ENCODE assay signal across 24 cellular contexts in the genomic region with DNA sequence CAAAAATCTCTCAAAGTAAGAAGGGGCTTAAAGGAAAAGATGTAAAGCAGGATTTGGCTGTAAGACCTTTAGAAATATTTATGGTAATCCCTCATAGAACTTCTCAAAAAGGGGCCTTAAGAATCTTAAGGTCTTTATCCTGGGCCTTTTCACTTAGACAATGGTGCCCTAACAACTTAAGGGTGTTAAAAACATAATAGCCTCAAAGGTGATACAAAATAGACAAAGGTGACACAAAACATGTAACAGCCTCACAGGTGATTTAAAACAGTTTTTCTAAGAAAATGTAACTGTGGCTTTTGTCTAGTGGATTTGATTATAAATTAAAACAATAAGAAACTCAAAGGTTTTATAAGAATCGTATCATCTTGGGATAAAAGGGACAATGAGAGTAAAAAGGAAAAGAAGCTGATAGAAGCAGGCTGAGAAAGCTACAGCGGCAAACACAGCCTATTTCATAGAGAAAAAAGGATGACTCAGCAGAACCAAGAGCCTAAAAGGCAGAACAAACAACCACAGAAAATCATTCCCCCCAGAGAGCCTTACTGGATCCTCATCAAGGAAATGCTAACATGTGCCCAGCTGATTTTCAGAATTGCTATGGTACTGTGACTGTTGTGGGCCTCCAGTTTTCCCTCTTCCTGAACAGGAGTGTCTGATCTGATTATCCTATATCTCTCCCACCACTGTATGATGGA.
"Had no signal": no experiment of that assay in that cellular context is flagged by ENCODE, and none has a peak within 500 bp of the region (broad histone marks: within the 10 kb centered on the region; RNA-seq: fewer than 3 reads in every experiment).

No MANE protein-coding gene starts in this region.

- FAIRE-seq: endometrium, kidney had no signal

- H3K27me3 Mint-ChIP-seq: activated CD8-positive, alpha-beta T cell treated with anti-CD3 and anti-CD28 coated beads for 36 hours; activated T-helper 17 cell treated with anti-CD3 and anti-CD28 coated beads, Interleukin-2, amount 50 U/mL, for 72 hours; brain; memory B cell; naive B cell; type B pancreatic cell had no signal

- H2AFZ ChIP-seq: parathyroid adenoma had no signal

- H3K4me1 ChIP-seq: gastrocnemius medialis, left ventricle myocardium inferior, parathyroid adenoma, testis had no signal

- DNase-seq: activated CD4-positive, alpha-beta T cell treated with anti-CD3 and anti-CD28 coated beads for 48 hours; activated CD4-positive, CD25-positive, alpha-beta regulatory T cell; activated CD8-positive, alpha-beta T cell treated with anti-CD3 and anti-CD28 coated beads for 36 hours; activated naive CD4-positive, alpha-beta T cell treated with Interleukin-2 at 50 U/mL for 16 hours; activated naive CD8-positive, alpha-beta T cell treated with anti-CD3 and anti-CD28 coated beads, Interleukin-2, amount 10 ng/mL, durations not matched to agents 7 days and 5 days; activated T-cell treated with anti-CD3 and anti-CD28 coated beads, Interleukin-2, amount 50 U/mL, for 1 hour; amygdala; caudate nucleus; dorsolateral prefrontal cortex; gastrocnemius medialis; head of caudate nucleus; kidney; left ventricle myocardium inferior; naive B cell; stimulated activated CD4-positive, alpha-beta T cell treated with anti-CD3 and anti-CD28 coated beads, Interleukin-4, amount 100 ng/mL, for 1 hour; testis had no signal

- H3K9me3 ChIP-seq: gastrocnemius medialis, testis had no signal

- H3K9me3 Mint-ChIP-seq: activated T-helper 17 cell treated with anti-CD3 and anti-CD28 coated beads, Interleukin-2, amount 50 U/mL, for 72 hours had no signal

- H3K27ac Mint-ChIP-seq: activated CD8-positive, alpha-beta T cell treated with anti-CD3 and anti-CD28 coated beads for 36 hours; activated naive CD8-positive, alpha-beta T cell treated with anti-CD3 and anti-CD28 coated beads, Interleukin-2, amount 10 ng/mL, durations not matched to agents 7 days and 5 days; activated T-helper 17 cell treated with anti-CD3 and anti-CD28 coated beads, Interleukin-2, amount 50 U/mL, for 72 hours; brain; memory B cell; naive B cell; type B pancreatic cell had no signal

- H3K4me3 ChIP-seq: dorsolateral prefrontal cortex, gastrocnemius medialis, left ventricle myocardium inferior, smooth muscle cell, testis had no signal

- H3K36me3 ChIP-seq: gastrocnemius medialis, left ventricle myocardium inferior had no signal

- H3K9ac ChIP-seq: parathyroid adenoma had no signal

- H3K4me1 Mint-ChIP-seq: activated naive CD8-positive, alpha-beta T cell treated with anti-CD3 and anti-CD28 coated beads, Interleukin-2, amount 10 ng/mL, durations not matched to agents 7 days and 5 days; activated T-helper 17 cell treated with anti-CD3 and anti-CD28 coated beads, Interleukin-2, amount 50 U/mL, for 72 hours; brain; memory B cell; naive B cell had no signal

- H3K36me3 Mint-ChIP-seq: activated naive CD8-positive, alpha-beta T cell treated with anti-CD3 and anti-CD28 coated beads, Interleukin-2, amount 10 ng/mL, durations not matched to agents 7 days and 5 days; brain; memory B cell; type B pancreatic cell had no signal

- H3K4me3 Mint-ChIP-seq: activated CD8-positive, alpha-beta T cell treated with anti-CD3 and anti-CD28 coated beads for 36 hours; activated naive CD8-positive, alpha-beta T cell treated with anti-CD3 and anti-CD28 coated beads, Interleukin-2, amount 10 ng/mL, durations not matched to agents 7 days and 5 days; activated T-helper 17 cell treated with anti-CD3 and anti-CD28 coated beads, Interleukin-2, amount 50 U/mL, for 72 hours; brain; memory B cell; naive B cell; type B pancreatic cell had no signal

- H3K4me2 ChIP-seq: smooth muscle cell had no signal

- H3K27me3 ChIP-seq: dorsolateral prefrontal cortex, gastrocnemius medialis, testis had no signal

- H3K79me2 ChIP-seq: parathyroid adenoma had no signal

- H3K27ac ChIP-seq: dorsolateral prefrontal cortex, gastrocnemius medialis, left ventricle myocardium inferior, parathyroid adenoma, testis had no signal

- ATAC-seq: activated CD8-positive, alpha-beta T cell treated with anti-CD3 and anti-CD28 coated beads for 36 hours; activated T-helper 17 cell treated with anti-CD3 and anti-CD28 coated beads, Interleukin-2, amount 50 U/mL, for 72 hours; gastrocnemius medialis; sciatic nerve had no signal
